Comparison of ENCODE assay signal across 25 cellular contexts in genomic region chr19:15159251-15159650, GRCh38. TPM values are rescaled to one million over a fixed set of nuclear protein-coding genes. Genes with fewer than 3 reads are reported as not detected.
DNase-seq lines count a peak whose midpoint lies in the region; ATAC-seq and TF ChIP-seq lines count a peak whose summit lies in the region.
"Had no signal": no experiment of that assay in that cellular context is flagged by ENCODE, and none has a peak within 500 bp of the region (broad histone marks: within the 10 kb centered on the region; RNA-seq: fewer than 3 reads in every experiment).

No MANE protein-coding gene starts in this region.

- TF ChIP-seq CTCF in GM12865 (IDR thresholded peaks at IDR 0.05; ENCODE audit: insufficient read depth, low read depth, low read length, missing control alignments) (no peak), MM.1S (IDR thresholded peaks at IDR 0.05; ENCODE audit: low read length) (no peak), WTC11 (IDR thresholded peaks at IDR 0.05) (no peak), prostate gland (IDR thresholded peaks at IDR 0.05) (no peak)

- H3K4me3 Mint-ChIP-seq in WTC11: no peak overlapping the region
- H3K4me3 Mint-ChIP-seq: nephron progenitor cell had no signal

- no peak overlapping the region for H3K27ac ChIP-seq in MM.1S (ENCODE audit: low read length)
- H3K27ac ChIP-seq in prostate gland: no peak overlapping the region
- H3K27ac ChIP-seq: stomach had no signal

- H3K9me2 ChIP-seq in MM.1S (replicated peaks; ENCODE audit: insufficient read depth, low read length): no peaks in the 10 kb centered on the region

- H3K79me2 ChIP-seq in MM.1S (ENCODE audit: low read length): no peaks in the 10 kb centered on the region

- peaks cover 39% of the 10 kb centered on the region for H3K27me3 ChIP-seq in MM.1S (replicated peaks; ENCODE audit: insufficient read depth, low read length)
- H3K27me3 ChIP-seq in prostate gland (replicated peaks; ENCODE audit: insufficient read depth): no peaks in the 10 kb centered on the region
- H3K27me3 ChIP-seq: stomach had no signal

- intact Hi-C loops in prostate gland (cut with DNase I) (no loop called here), left colon (cut with DNase I, micrococcal nuclease) (loop anchor here in 1 of 2 donors (10.0 kb wide), 1 partner anchor 64 kb away; no protein-coding TSS in a partner anchor)

- H3K4me3 ChIP-seq in GM12865 (ENCODE audit: low read depth, low read length) (no peak overlapping the region), MM.1S (ENCODE audit: low read length) (no peak overlapping the region), prostate gland (no peak overlapping the region)
- H3K4me3 ChIP-seq: smooth muscle cell, stomach had no signal

- no peak overlapping the region for H3K27ac Mint-ChIP-seq in WTC11

- DNase-seq in GM12865 (ENCODE audit: low read depth): peak; percentile 30
- DNase-seq in MM.1S: peak; percentile 20
- DNase-seq in WTC11 (ENCODE audit: low spot score): no peak
- DNase-seq in iris pigment epithelial cell (ENCODE audit: low read depth): peak; percentile 23
- DNase-seq in prostate gland (ENCODE audit: low spot score): no peak
- no peak for DNase-seq in EL
- no peak for DNase-seq in left colon
- DNase-seq: activated CD4-positive, alpha-beta T cell treated with anti-CD3 and anti-CD28 coated beads, Interleukin-2, amount 50 U/mL, for 1 hour; activated naive CD4-positive, alpha-beta T cell; AML-193; aorta; cerebellar nuclear complex; GOT3; hippocampal formation; kidney; NCI-H1048; NCI-H2081; NCI-H510A; nephron progenitor cell; posterior cingulate gyrus; stimulated activated CD4-positive, alpha-beta T cell treated with anti-CD3 and anti-CD28 coated beads, Interleukin-4, amount 100 ng/mL, for 1 hour; stomach; trophoblast cell had no signal

- H3K36me3 ChIP-seq in MM.1S (replicated peaks; ENCODE audit: insufficient read depth, low read length) (no peaks in the 10 kb centered on the region), prostate gland (no peaks in the 10 kb centered on the region)

- H3K27me3 Mint-ChIP-seq in WTC11 (ENCODE audit: low read depth): no peaks in the 10 kb centered on the region

- H3K4me2 ChIP-seq in MM.1S (ENCODE audit: low read depth, low read length): 0 out of 2 replicates have a peak overlapping the region, but pooled peaks have one; percentile 12
- H3K4me2 ChIP-seq: smooth muscle cell had no signal

- TF ChIP-seq POLR2A in prostate gland (IDR thresholded peaks at IDR 0.05): no peak

- CTCF ChIA-PET in WTC11 (lab: Charles Lee): interaction anchor here (1.0 to 1.8 kb wide), 6 partner anchors 41 to 396 kb away, joined by 3 to 8 read pairs (median 4); no protein-coding TSS in a partner anchor

- H3K4me1 ChIP-seq in MM.1S (ENCODE audit: low read length) (no peaks in the 10 kb centered on the region), prostate gland (replicated peaks) (no peaks in the 10 kb centered on the region)
- H3K4me1 ChIP-seq: stomach had no signal

- H3K4me1 Mint-ChIP-seq in WTC11: no peaks in the 10 kb centered on the region

- H2AFZ ChIP-seq in MM.1S (ENCODE audit: low read length): peak overlapping the region; percentile 43; the same call in 1 of the 2 replicates

- H4K20me1 ChIP-seq in MM.1S (ENCODE audit: insufficient read depth, low read length): no peaks in the 10 kb centered on the region

- H3K9ac ChIP-seq in MM.1S (ENCODE audit: low read length): no peak overlapping the region

- no peaks in the 10 kb centered on the region for H3F3A ChIP-seq in MM.1S (ENCODE audit: insufficient read depth, low read length)

- ATAC-seq in WTC11 (no peak), HG03571 (IDR thresholded peaks at IDR 0.05; ENCODE audit: unreplicated experiment) (no peak), left colon (no peak)

- 92% methylated on average over 3 of the region's 3 CpGs for WGBS in prostate gland

- peaks cover 28% of the 10 kb centered on the region for H3K9me3 Mint-ChIP-seq in WTC11

- H3K36me3 Mint-ChIP-seq in WTC11: peaks cover 48% of the 10 kb centered on the region

- H3K9me3 ChIP-seq in MM.1S (replicated peaks; ENCODE audit: insufficient read depth, low read length) (no peaks in the 10 kb centered on the region), prostate gland (no peaks in the 10 kb centered on the region)

- POLR2A ChIA-PET in WTC11 (lab: Charles Lee): interaction anchor here (0.5 kb wide), 1 partner anchor 1258 kb away, joined by 3 read pairs; no protein-coding TSS in a partner anchor

TF ChIP-seq in WTC11, 78 proteins besides CTCF, POLR2A, EP300 and RAD21:
- TF ChIP-seq, protein P1, sequence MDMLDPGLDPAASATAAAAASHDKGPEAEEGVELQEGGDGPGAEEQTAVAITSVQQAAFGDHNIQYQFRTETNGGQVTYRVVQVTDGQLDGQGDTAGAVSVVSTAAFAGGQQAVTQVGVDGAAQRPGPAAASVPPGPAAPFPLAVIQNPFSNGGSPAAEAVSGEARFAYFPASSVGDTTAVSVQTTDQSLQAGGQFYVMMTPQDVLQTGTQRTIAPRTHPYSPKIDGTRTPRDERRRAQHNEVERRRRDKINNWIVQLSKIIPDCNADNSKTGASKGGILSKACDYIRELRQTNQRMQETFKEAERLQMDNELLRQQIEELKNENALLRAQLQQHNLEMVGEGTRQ (CRISPR knock-in tag; IDR thresholded peaks at IDR 0.05): peak; percentile 14; the same call in 1 of the 2 replicates
- peak; percentile 53; the same call in 1 of the 2 replicates for TF ChIP-seq NFYB (CRISPR knock-in tag; conservative IDR thresholded peaks at IDR 0.05; ENCODE audit: low read depth)
- TF ChIP-seq RELA (CRISPR knock-in tag; IDR thresholded peaks at IDR 0.05; ENCODE audit: borderline replicate concordance): no peak

RNA-seq across cellular contexts. Expression of gene NOTCH3, which starts 41.5 kb away (rescaled TPM):
- 133 to 153 TPM (median 144 TPM) in 3 replicates for total RNA-seq in WTC11 (2021)
- total RNA-seq in prostate gland: 10 to 100 TPM; 31.8 to 48.0 TPM
- 10 to 100 TPM in 1 of 2 donors, 1 to 10 TPM in 1; 6.1 to 12.2 TPM for total RNA-seq in left colon

RNA-seq across cellular contexts. Expression of gene SYDE1, which starts 52.0 kb away (rescaled TPM):
- 15.0 to 21.9 TPM (median 19.6 TPM) in 3 replicates for total RNA-seq in WTC11 (2021)
- total RNA-seq in prostate gland: 10 to 100 TPM; 12.2 to 30.4 TPM
- total RNA-seq in left colon: 1 to 10 TPM; 3.6 to 7.5 TPM

Comparison
In these comparisons a context has a peak if more than half of its experiments do, and no peak if none do; other contexts are left out.
1. DNase-seq: peak in GM12865 (single experiment), MM.1S (single experiment) and iris pigment epithelial cell (single experiment); none in WTC11 (single experiment), prostate gland (single experiment), EL (single experiment) and left colon (0 of 2).